1 cellular context compared by ENCODE assay signal in genomic region chr20:17959257-17959627, GRCh38.
TF ChIP-seq lines count a peak whose summit lies in the region.

No MANE protein-coding gene starts in this region.

TF ChIP-seq in A549, 52 proteins besides CTCF, POLR2A, EP300 and RAD21 (continued from another document):
- TF ChIP-seq, protein P1, sequence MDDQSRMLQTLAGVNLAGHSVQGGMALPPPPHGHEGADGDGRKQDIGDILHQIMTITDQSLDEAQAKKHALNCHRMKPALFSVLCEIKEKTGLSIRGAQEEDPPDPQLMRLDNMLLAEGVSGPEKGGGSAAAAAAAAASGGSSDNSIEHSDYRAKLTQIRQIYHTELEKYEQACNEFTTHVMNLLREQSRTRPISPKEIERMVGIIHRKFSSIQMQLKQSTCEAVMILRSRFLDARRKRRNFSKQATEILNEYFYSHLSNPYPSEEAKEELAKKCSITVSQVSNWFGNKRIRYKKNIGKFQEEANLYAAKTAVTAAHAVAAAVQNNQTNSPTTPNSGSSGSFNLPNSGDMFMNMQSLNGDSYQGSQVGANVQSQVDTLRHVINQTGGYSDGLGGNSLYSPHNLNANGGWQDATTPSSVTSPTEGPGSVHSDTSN (IDR thresholded peaks at IDR 0.05) = no peak
- TF ChIP-seq MAFK (IDR thresholded peaks at IDR 0.05; ENCODE audit: partially characterized antibody) (no peak), MYC (IDR thresholded peaks at IDR 0.05; ENCODE audit: borderline replicate concordance, low read length) (no peak), SREBF2 (IDR thresholded peaks at IDR 0.05) (no peak), NR3C1 (IDR thresholded peaks at IDR 0.05) (no peak), HMGXB4 (CRISPR knock-in tag; IDR thresholded peaks at IDR 0.05; ENCODE audit: borderline replicate concordance) (no peak)
